Comparison of ENCODE assay signal across 8 cellular contexts in the genomic region with DNA sequence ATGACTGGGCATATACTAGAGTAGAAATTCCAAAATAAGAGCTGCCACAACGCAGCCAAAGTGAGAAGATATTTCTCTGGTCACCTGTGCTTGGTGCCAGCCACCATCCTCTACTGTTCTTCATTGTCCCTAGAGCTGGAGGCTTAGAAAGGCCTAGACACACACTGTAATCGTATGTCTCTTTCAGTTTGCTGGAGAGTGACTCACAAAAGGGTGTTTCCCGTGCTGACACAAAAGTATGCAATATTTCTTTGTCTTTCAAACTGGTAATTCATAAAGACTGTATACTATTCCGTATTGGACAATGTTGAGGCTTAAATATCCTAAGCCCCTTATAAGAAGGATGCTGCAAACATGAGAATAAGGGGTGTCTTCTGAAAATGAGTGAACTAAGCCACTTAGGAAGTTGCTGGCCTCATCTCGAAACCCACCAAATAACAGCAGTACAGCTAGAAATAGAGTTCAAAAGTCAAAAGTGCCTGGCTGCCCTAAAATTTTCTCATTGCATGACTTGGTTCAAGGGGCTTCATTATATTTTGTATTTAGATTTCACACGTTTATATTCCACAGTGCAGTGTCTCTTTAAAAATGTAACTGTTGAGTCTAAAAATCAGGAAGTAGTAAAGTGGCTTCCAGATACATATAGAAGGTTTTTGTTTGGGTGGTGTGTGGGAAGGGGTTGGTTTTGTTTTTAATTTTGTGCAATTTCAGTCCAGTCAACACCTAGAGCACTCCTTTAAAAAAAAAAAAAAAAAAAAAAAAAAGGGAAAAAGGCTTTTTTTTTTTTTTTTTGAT.
DNase-seq lines count a peak whose midpoint lies in the region; ATAC-seq and TF ChIP-seq lines count a peak whose summit lies in the region.

No MANE protein-coding gene starts in this region.

- no peak for TF ChIP-seq EP300 in tibial nerve (IDR thresholded peaks at IDR 0.05)

- no peak overlapping the region for H3K4me3 Mint-ChIP-seq in nephron progenitor cell

- H3K27ac ChIP-seq in tibial nerve (peak overlapping the region in 1 of 4 donors; percentile 21), ascending aorta (no peak overlapping the region)

- H3K36me3 Mint-ChIP-seq in nephron progenitor cell (ENCODE audit: low read depth), result no peaks in the 10 kb centered on the region

- TF ChIP-seq CTCF in tibial nerve (IDR thresholded peaks at IDR 0.05), result no peak
- no peak for TF ChIP-seq CTCF in ascending aorta (IDR thresholded peaks at IDR 0.05)
- no peak for TF ChIP-seq CTCF in nephron progenitor cell (IDR thresholded peaks at IDR 0.05)

- H3K4me3 ChIP-seq in GM08714 (ENCODE audit: low read length) (peak overlapping the region; percentile 26; the same call in 1 of the 2 replicates), adipocyte (ENCODE audit: low read length) (no peak overlapping the region), tibial nerve (no peak overlapping the region), ascending aorta (no peak overlapping the region)

- no peak for TF ChIP-seq POLR2A in tibial nerve (IDR thresholded peaks at IDR 0.05)

- H3K27me3 Mint-ChIP-seq in nephron progenitor cell (ENCODE audit: low read depth, poor library complexity), result peaks cover 2% of the 10 kb centered on the region

- no peak overlapping the region for H3K27ac Mint-ChIP-seq in nephron progenitor cell

- H3K9me3 Mint-ChIP-seq in nephron progenitor cell, result no peaks in the 10 kb centered on the region

- intact Hi-C loops in ascending aorta (cut with DNase I), result no loop called here

- no peaks in the 10 kb centered on the region for H3K27me3 ChIP-seq in adipocyte (replicated peaks; ENCODE audit: control insufficient read depth, insufficient read depth, low read length)
- no peaks in the 10 kb centered on the region for H3K27me3 ChIP-seq in tibial nerve
- H3K27me3 ChIP-seq in ascending aorta, result no peaks in the 10 kb centered on the region

- no peak overlapping the region for H3K9ac ChIP-seq in adipocyte (ENCODE audit: low read length)

- peaks cover 7% of the 10 kb centered on the region for H3K4me1 ChIP-seq in adipocyte (ENCODE audit: control insufficient read depth, insufficient read depth, low read length)
- H3K4me1 ChIP-seq in tibial nerve, result peaks cover 0 to 19% (median 5%) of the 10 kb centered on the region in 4 donors
- H3K4me1 ChIP-seq in ascending aorta, result no peaks in the 10 kb centered on the region

- peak; percentile 80 for ATAC-seq in GM21360 (IDR thresholded peaks at IDR 0.05; ENCODE audit: unreplicated experiment)
- ATAC-seq in HG03469 (IDR thresholded peaks at IDR 0.05; ENCODE audit: unreplicated experiment), result peak; percentile 81

- H3K9me3 ChIP-seq in adipocyte (ENCODE audit: control insufficient read depth, low read length) (no peaks in the 10 kb centered on the region), tibial nerve (no peaks in the 10 kb centered on the region), ascending aorta (no peaks in the 10 kb centered on the region)

- 59 to 62% methylated on average over 6 of the region's 6 CpGs for WGBS in tibial nerve, 2 donors

- H3K4me1 Mint-ChIP-seq in nephron progenitor cell, result peaks cover 12% of the 10 kb centered on the region

- DNase-seq in adipocyte (ENCODE audit: low read depth) (peak; percentile 27), tibial nerve (ENCODE audit: low spot score in 2 of 2) (no peak), ascending aorta (ENCODE audit: low spot score in 2 of 2) (no peak), kidney glomerular epithelial cell (lab: John Stamatoyannopoulos, UW) (no peak), nephron progenitor cell (no peak)

- no peaks in the 10 kb centered on the region for H3K36me3 ChIP-seq in adipocyte (ENCODE audit: control insufficient read depth, insufficient read depth, low read length, severe bottlenecking)
- no peaks in the 10 kb centered on the region for H3K36me3 ChIP-seq in tibial nerve
- no peaks in the 10 kb centered on the region for H3K36me3 ChIP-seq in ascending aorta
